Comparison of ENCODE assay signal across 15 cellular contexts in the genomic region with DNA sequence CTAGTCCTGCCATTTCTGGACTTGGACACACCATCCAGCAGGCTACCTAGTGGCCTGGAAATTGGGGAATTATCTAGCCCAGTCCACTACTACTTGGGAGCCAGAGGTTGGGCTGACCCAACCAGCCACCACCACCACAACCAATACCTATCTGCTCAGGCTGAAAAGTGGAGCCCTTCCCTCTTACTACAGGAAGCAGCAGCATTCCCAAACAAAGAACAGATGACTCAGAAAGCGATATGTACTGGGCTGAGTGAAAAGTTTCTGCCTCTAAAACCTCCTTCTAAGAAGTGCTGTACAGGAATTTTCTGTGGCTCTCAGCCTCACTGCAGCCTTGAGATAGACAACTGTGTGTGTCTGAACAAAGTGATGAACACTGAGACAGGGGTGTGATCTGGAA.
"Had no signal": no experiment of that assay in that cellular context is flagged by ENCODE, and none has a peak within 500 bp of the region (broad histone marks: within the 10 kb centered on the region; RNA-seq: fewer than 3 reads in every experiment).

No MANE protein-coding gene starts in this region.

- ATAC-seq: activated naive CD4-positive, alpha-beta T cell treated with anti-CD3 and anti-CD28 coated beads, Interleukin-2, amount 50 U/mL, for 72 hours; left ventricle myocardium superior; T-helper 17 cell had no signal

- H3K4me3 Mint-ChIP-seq: nephron progenitor cell; stimulated activated naive CD8-positive, alpha-beta T cell treated with anti-CD3 and anti-CD28 coated beads, Interleukin-15, Interleukin-2, amounts not matched to agents 100 ng/mL and 50 ng/mL, for 24 hours; T-helper 17 cell had no signal

- H3K27ac Mint-ChIP-seq: activated naive CD4-positive, alpha-beta T cell treated with anti-CD3 and anti-CD28 coated beads, Interleukin-2, amount 50 U/mL, for 72 hours; nephron progenitor cell; stimulated activated naive CD8-positive, alpha-beta T cell treated with anti-CD3 and anti-CD28 coated beads, Interleukin-15, Interleukin-2, amounts not matched to agents 100 ng/mL and 50 ng/mL, for 24 hours; T-helper 17 cell had no signal

- H3K9me3 Mint-ChIP-seq: nephron progenitor cell had no signal

- DNase-seq: activated CD4-positive, alpha-beta T cell treated with anti-CD3 and anti-CD28 coated beads, Interleukin-2, amount 50 U/mL, for 4 hours; activated effector memory CD4-positive, alpha-beta T cell treated with Interleukin-2 at 50 U/mL for 16 hours; activated T-cell treated with anti-CD3 and anti-CD28 coated beads, Interleukin-2, amount 50 U/mL, for 1 hour; amniotic stem cell; colonic mucosa; kidney; left ventricle myocardium superior; nephron progenitor cell; ovary; stimulated activated CD4-positive, alpha-beta T cell treated with anti-CD3 and anti-CD28 coated beads, Interleukin-12 subunit alpha, Interleukin-12 subunit beta, amount 100 ng/mL, for 4 hours; stimulated activated CD4-positive, alpha-beta T cell treated with anti-CD3 and anti-CD28 coated beads, Interleukin-2, amount 100 ng/mL, for 48 hours; T-helper 17 cell; upper lobe of right lung had no signal

- H3K4me1 Mint-ChIP-seq: T-helper 17 cell had no signal
